In genomic region chr9:128992995-128993394, GRCh38 we compare ENCODE assay signal across 1 cellular context.
TF ChIP-seq lines count a peak whose summit lies in the region.

No MANE protein-coding gene starts in this region.

TF ChIP-seq in GM23338, 12 proteins besides CTCF, POLR2A, EP300 and RAD21:
- TF ChIP-seq ZNF462 (CRISPR knock-in tag; IDR thresholded peaks at IDR 0.05): no peak
- no peak for TF ChIP-seq EZH2 (IDR thresholded peaks at IDR 0.05; ENCODE audit: low read depth, unreplicated experiment)
- no peak for TF ChIP-seq ETS1 (IDR thresholded peaks at IDR 0.05)
- TF ChIP-seq POLR2AphosphoS5 (IDR thresholded peaks at IDR 0.05; ENCODE audit: low read depth): no peak
- no peak for TF ChIP-seq EZH2phosphoT487 (IDR thresholded peaks at IDR 0.05; ENCODE audit: unreplicated experiment)
- TF ChIP-seq CREB1 (CRISPR knock-in tag; IDR thresholded peaks at IDR 0.05; ENCODE audit: low read depth): no peak
